ENCODE assay signal across 12 cellular contexts in genomic region chr16:27320261-27321012, GRCh38. TPM values are rescaled to one million over a fixed set of nuclear protein-coding genes. Genes with fewer than 3 reads are reported as not detected.
A peak's percentile ranks its signal among the peaks of the same experiment; 100 is the strongest.
DNase-seq lines count a peak whose midpoint lies in the region; ATAC-seq and TF ChIP-seq lines count a peak whose summit lies in the region.
"Had no signal": no experiment of that assay in that cellular context is flagged by ENCODE, and none has a peak within 500 bp of the region (broad histone marks: within the 10 kb centered on the region; RNA-seq: fewer than 3 reads in every experiment).

No MANE protein-coding gene starts in this region.

- POLR2A ChIA-PET in activated CD4-positive, alpha-beta memory T cell treated with anti-CD3 and anti-CD28 coated beads, Interleukin-2, amount 10 ng/mL, durations not matched to agents 7 days and 5 days (lab: Charles Lee): interaction anchor here (0.7 to 10.1 kb wide), 9 partner anchors 9 to 147 kb away, joined by 3 to 448 read pairs (median 7); partner anchors contain the start of gene NSMCE1

- no peaks in the 10 kb centered on the region for H3K36me3 ChIP-seq in gastroesophageal sphincter

- H3K27ac ChIP-seq in gastroesophageal sphincter: peak overlapping the region; percentile 90 to 99 (median 96)

- H3K9me3 ChIP-seq in gastroesophageal sphincter: no peaks in the 10 kb centered on the region

- no peaks in the 10 kb centered on the region for H3K27me3 ChIP-seq in gastroesophageal sphincter
- H3K27me3 ChIP-seq: hepatocyte had no signal

- H3K36me3 Mint-ChIP-seq in activated CD8-positive, alpha-beta memory T cell treated with anti-CD3 and anti-CD28 coated beads, Interleukin-2, amount 10 ng/mL, durations not matched to agents 7 days and 5 days: peaks cover 62% of the 10 kb centered on the region
- peaks cover 93% of the 10 kb centered on the region for H3K36me3 Mint-ChIP-seq in activated CD4-positive, alpha-beta memory T cell treated with anti-CD3 and anti-CD28 coated beads, Interleukin-2, amount 10 ng/mL, durations not matched to agents 7 days and 5 days (ENCODE audit: low read depth)

- no peak for TF ChIP-seq POLR2A in gastroesophageal sphincter (IDR thresholded peaks at IDR 0.05)

- DNase-seq in activated CD8-positive, alpha-beta memory T cell treated with anti-CD3 and anti-CD28 coated beads, Interleukin-2, amount 10 ng/mL, durations not matched to agents 7 days and 5 days: no peak
- DNase-seq in activated CD8-positive, alpha-beta memory T cell treated with anti-CD3 and anti-CD28 coated beads, Interleukin-2, amount 50 U/mL, for 4 hours: no peak
- DNase-seq in activated CD4-positive, alpha-beta memory T cell treated with anti-CD3 and anti-CD28 coated beads, Interleukin-2, amount 10 ng/mL, durations not matched to agents 7 days and 5 days: no peak
- DNase-seq in stimulated activated naive CD8-positive, alpha-beta T cell treated with anti-CD3 and anti-CD28 coated beads, Interleukin-15, amount 100 ng/mL, for 72 hours: no peak
- DNase-seq in AML-193 (lab: John Stamatoyannopoulos, UW) (no peak), DMS153 (lab: John Stamatoyannopoulos, UW) (no peak)
- DNase-seq: effector CD4-positive, alpha-beta T cell; NCI-H1930; small intestine had no signal

- H3K4me3 Mint-ChIP-seq in activated CD8-positive, alpha-beta memory T cell treated with anti-CD3 and anti-CD28 coated beads, Interleukin-2, amount 10 ng/mL, durations not matched to agents 7 days and 5 days: no peak overlapping the region
- peak overlapping the region; percentile 34 for H3K4me3 Mint-ChIP-seq in activated CD4-positive, alpha-beta memory T cell treated with anti-CD3 and anti-CD28 coated beads, Interleukin-2, amount 10 ng/mL, durations not matched to agents 7 days and 5 days
- H3K4me3 Mint-ChIP-seq in stimulated activated naive CD8-positive, alpha-beta T cell treated with anti-CD3 and anti-CD28 coated beads, Interleukin-15, amount 100 ng/mL, for 72 hours: peak overlapping the region; percentile 59 to 95

- WGBS in gastroesophageal sphincter (ENCODE audit: low coverage in 1 of 2), 2 donors: 29 to 54% methylated on average over 10 of the region's 12 CpGs

- no peak for TF ChIP-seq CTCF in gastroesophageal sphincter (IDR thresholded peaks at IDR 0.05)

- ATAC-seq in activated CD8-positive, alpha-beta memory T cell treated with anti-CD3 and anti-CD28 coated beads, Interleukin-2, amount 10 ng/mL, durations not matched to agents 7 days and 5 days: no peak
- ATAC-seq in gastroesophageal sphincter (no peak), HG02763 (IDR thresholded peaks at IDR 0.05; ENCODE audit: unreplicated experiment) (no peak)
- no peak for ATAC-seq in stimulated activated naive CD8-positive, alpha-beta T cell treated with anti-CD3 and anti-CD28 coated beads, Interleukin-15, amount 100 ng/mL, for 72 hours

- H3K27ac Mint-ChIP-seq in activated CD8-positive, alpha-beta memory T cell treated with anti-CD3 and anti-CD28 coated beads, Interleukin-2, amount 10 ng/mL, durations not matched to agents 7 days and 5 days: peak overlapping the region; percentile 94
- peak overlapping the region; percentile 98 for H3K27ac Mint-ChIP-seq in activated CD4-positive, alpha-beta memory T cell treated with anti-CD3 and anti-CD28 coated beads, Interleukin-2, amount 10 ng/mL, durations not matched to agents 7 days and 5 days
- H3K27ac Mint-ChIP-seq in stimulated activated naive CD8-positive, alpha-beta T cell treated with anti-CD3 and anti-CD28 coated beads, Interleukin-15, amount 100 ng/mL, for 72 hours: peak overlapping the region; percentile 19 to 85

- peaks cover 16 to 100% (median 48%) of the 10 kb centered on the region in 3 donors for H3K4me1 ChIP-seq in gastroesophageal sphincter

- CTCF ChIA-PET in activated CD8-positive, alpha-beta memory T cell treated with anti-CD3 and anti-CD28 coated beads, Interleukin-2, amount 10 ng/mL, durations not matched to agents 7 days and 5 days (lab: Charles Lee): interaction anchor here (0.8 to 6.7 kb wide), 7 partner anchors 39 to 141 kb away, joined by 3 to 38 read pairs (median 5); no protein-coding TSS in a partner anchor
- CTCF ChIA-PET in activated CD4-positive, alpha-beta memory T cell treated with anti-CD3 and anti-CD28 coated beads, Interleukin-2, amount 10 ng/mL, durations not matched to agents 7 days and 5 days (lab: Charles Lee): interaction anchor here (1.2 to 10.1 kb wide), 8 partner anchors 22 to 141 kb away, joined by 3 to 146 read pairs (median 9); no protein-coding TSS in a partner anchor

- no peaks in the 10 kb centered on the region for H3K27me3 Mint-ChIP-seq in activated CD8-positive, alpha-beta memory T cell treated with anti-CD3 and anti-CD28 coated beads, Interleukin-2, amount 10 ng/mL, durations not matched to agents 7 days and 5 days
- H3K27me3 Mint-ChIP-seq in activated CD4-positive, alpha-beta memory T cell treated with anti-CD3 and anti-CD28 coated beads, Interleukin-2, amount 10 ng/mL, durations not matched to agents 7 days and 5 days: no peaks in the 10 kb centered on the region
- no peaks in the 10 kb centered on the region for H3K27me3 Mint-ChIP-seq in stimulated activated naive CD8-positive, alpha-beta T cell treated with anti-CD3 and anti-CD28 coated beads, Interleukin-15, amount 100 ng/mL, for 72 hours

- TF ChIP-seq EP300 in gastroesophageal sphincter (IDR thresholded peaks at IDR 0.05): no peak

- H3K4me3 ChIP-seq in gastroesophageal sphincter: no peak overlapping the region
- H3K4me3 ChIP-seq: hepatocyte had no signal

- H3K4me1 Mint-ChIP-seq in activated CD8-positive, alpha-beta memory T cell treated with anti-CD3 and anti-CD28 coated beads, Interleukin-2, amount 10 ng/mL, durations not matched to agents 7 days and 5 days: peaks cover 87% of the 10 kb centered on the region
- peaks cover 90% of the 10 kb centered on the region for H3K4me1 Mint-ChIP-seq in activated CD4-positive, alpha-beta memory T cell treated with anti-CD3 and anti-CD28 coated beads, Interleukin-2, amount 10 ng/mL, durations not matched to agents 7 days and 5 days
- H3K4me1 Mint-ChIP-seq in stimulated activated naive CD8-positive, alpha-beta T cell treated with anti-CD3 and anti-CD28 coated beads, Interleukin-15, amount 100 ng/mL, for 72 hours: peaks cover 83% of the 10 kb centered on the region

- H3K9me3 Mint-ChIP-seq in activated CD8-positive, alpha-beta memory T cell treated with anti-CD3 and anti-CD28 coated beads, Interleukin-2, amount 10 ng/mL, durations not matched to agents 7 days and 5 days (ENCODE audit: low read depth): no peaks in the 10 kb centered on the region
- H3K9me3 Mint-ChIP-seq in activated CD4-positive, alpha-beta memory T cell treated with anti-CD3 and anti-CD28 coated beads, Interleukin-2, amount 10 ng/mL, durations not matched to agents 7 days and 5 days: no peaks in the 10 kb centered on the region
- no peaks in the 10 kb centered on the region for H3K9me3 Mint-ChIP-seq in stimulated activated naive CD8-positive, alpha-beta T cell treated with anti-CD3 and anti-CD28 coated beads, Interleukin-15, amount 100 ng/mL, for 72 hours

RNA-seq across cellular contexts. Expression of gene IL4R, which starts 6.7 kb away (rescaled TPM):
- 100 to 1,000 TPM; 155 to 190 TPM for total RNA-seq in activated CD8-positive, alpha-beta memory T cell treated with anti-CD3 and anti-CD28 coated beads, Interleukin-2, amount 10 ng/mL, durations not matched to agents 7 days and 5 days
- total RNA-seq in activated CD4-positive, alpha-beta memory T cell treated with anti-CD3 and anti-CD28 coated beads, Interleukin-2, amount 10 ng/mL, durations not matched to agents 7 days and 5 days: 100 to 1,000 TPM; 257 to 268 TPM
- total RNA-seq in gastroesophageal sphincter: 100 to 1,000 TPM in 2 of 4 donors, 10 to 100 TPM in 2; 72.3 to 212 (median 110) TPM

RNA-seq across cellular contexts. Expression of gene NSMCE1, which starts 51.9 kb away (rescaled TPM):
- 10 to 100 TPM; 75.9 to 94.0 TPM for total RNA-seq in activated CD8-positive, alpha-beta memory T cell treated with anti-CD3 and anti-CD28 coated beads, Interleukin-2, amount 10 ng/mL, durations not matched to agents 7 days and 5 days
- 100 to 1,000 TPM; 100 to 106 TPM for total RNA-seq in activated CD4-positive, alpha-beta memory T cell treated with anti-CD3 and anti-CD28 coated beads, Interleukin-2, amount 10 ng/mL, durations not matched to agents 7 days and 5 days
- total RNA-seq in gastroesophageal sphincter: 10 to 100 TPM; 48.4 to 66.0 (median 63.3) TPM
